In the genomic region with DNA sequence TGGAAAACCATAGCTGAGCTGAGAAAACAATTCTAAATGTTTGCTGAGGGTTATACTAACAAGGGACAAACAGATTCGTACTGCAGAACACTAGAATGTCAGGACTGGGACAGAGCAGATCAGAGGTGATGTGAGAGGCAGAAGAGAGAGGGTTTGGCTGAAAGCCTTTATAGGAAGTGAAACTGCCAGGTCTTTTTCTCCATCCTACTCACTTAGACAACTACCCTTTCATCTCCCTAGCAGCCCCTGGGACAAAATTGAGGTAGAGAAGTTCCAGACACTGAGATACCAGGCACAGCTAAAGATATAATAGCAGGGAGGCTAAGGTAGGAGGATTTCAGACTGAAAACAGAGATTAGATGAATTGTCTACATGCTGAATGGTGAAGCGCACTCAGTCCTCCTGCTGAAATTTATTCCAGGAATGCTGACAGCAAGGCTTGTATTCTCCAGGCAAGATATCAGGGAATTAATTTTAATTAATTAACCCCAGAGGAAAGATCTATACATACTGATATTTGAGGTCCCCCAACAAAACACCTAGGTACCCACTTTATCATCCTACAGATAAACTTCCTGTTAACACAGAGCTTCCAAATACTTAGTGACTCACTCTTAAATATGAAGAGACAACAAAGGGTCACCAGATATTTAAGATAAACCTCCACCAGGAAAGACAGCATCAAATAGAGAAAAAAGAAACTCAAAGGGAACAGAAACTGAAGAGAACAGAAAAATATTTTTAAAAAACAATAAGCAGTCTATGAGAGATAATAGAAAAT, we compare ENCODE assay signal across 17 cellular contexts. TPM values are rescaled to one million over a fixed set of nuclear protein-coding genes. Genes with fewer than 3 reads are reported as not detected.
DNase-seq lines count a peak whose midpoint lies in the region; ATAC-seq and TF ChIP-seq lines count a peak whose summit lies in the region.
"Had no signal": no experiment of that assay in that cellular context is flagged by ENCODE, and none has a peak within 500 bp of the region (broad histone marks: within the 10 kb centered on the region; RNA-seq: fewer than 3 reads in every experiment).

No MANE protein-coding gene starts in this region.

- H3K9me3 Mint-ChIP-seq in activated naive CD4-positive, alpha-beta T cell treated with anti-CD3 and anti-CD28 coated beads, Interleukin-2, amount 50 U/mL, for 72 hours, result no peaks in the 10 kb centered on the region
- H3K9me3 Mint-ChIP-seq: immature natural killer cell had no signal

- no peak overlapping the region for H2AK5ac ChIP-seq in neuronal stem cell (ENCODE audit: low read depth, low read length)

- H3K79me1 ChIP-seq in neuronal stem cell (ENCODE audit: low read depth, low read length), result no peaks in the 10 kb centered on the region

- H2BK5ac ChIP-seq in neuronal stem cell (ENCODE audit: low read length), result no peak overlapping the region

- H3K36me3 ChIP-seq in OCI-LY3 (replicated peaks; ENCODE audit: low read depth, low read length) (no peaks in the 10 kb centered on the region), neuronal stem cell (replicated peaks in 1 of 2; ENCODE audit: control insufficient read depth in 2 of 2, insufficient read depth in 2 of 2, low read length in 2 of 2) (no peaks in the 10 kb centered on the region)
- H3K36me3 ChIP-seq: brain microvascular endothelial cell, upper lobe of right lung had no signal

- H3K18ac ChIP-seq in neuronal stem cell (ENCODE audit: low read length), result no peak overlapping the region

- H3K27ac ChIP-seq in OCI-LY3 (ENCODE audit: low read length) (no peak overlapping the region), neuronal stem cell (replicated peaks; ENCODE audit: low read length) (no peak overlapping the region)
- H3K27ac ChIP-seq: brain microvascular endothelial cell, foreskin keratinocyte, upper lobe of right lung had no signal

- no peaks in the 10 kb centered on the region for H3K9me3 ChIP-seq in OCI-LY3 (ENCODE audit: insufficient read depth, low read length)
- no peaks in the 10 kb centered on the region for H3K9me3 ChIP-seq in neuronal stem cell (replicated peaks in 1 of 2; ENCODE audit: control insufficient read depth in 2 of 2, insufficient read depth in 1 of 2, low read depth in 1 of 2, low read length in 2 of 2)
- H3K9me3 ChIP-seq: mucosa of descending colon, upper lobe of right lung had no signal

- H4K20me1 ChIP-seq in OCI-LY3 (ENCODE audit: insufficient read depth, low read length), result no peaks in the 10 kb centered on the region

- no peak overlapping the region for H3K23ac ChIP-seq in neuronal stem cell (ENCODE audit: low read depth, low read length, poor library complexity)

- H3K79me2 ChIP-seq in OCI-LY3 (ENCODE audit: low read length), result no peaks in the 10 kb centered on the region

- H4K91ac ChIP-seq in neuronal stem cell (ENCODE audit: low read depth, low read length, poor library complexity), result no peak overlapping the region

- no peak overlapping the region for H3K14ac ChIP-seq in neuronal stem cell (ENCODE audit: low read length)

- H3K27ac Mint-ChIP-seq in activated naive CD4-positive, alpha-beta T cell treated with anti-CD3 and anti-CD28 coated beads, Interleukin-2, amount 50 U/mL, for 72 hours, result no peak overlapping the region
- H3K27ac Mint-ChIP-seq: immature natural killer cell had no signal

- H3K27me3 ChIP-seq in OCI-LY3 (ENCODE audit: low read depth, low read length) (peaks cover 18% of the 10 kb centered on the region), neuronal stem cell (ENCODE audit: control insufficient read depth in 3 of 3, insufficient read depth in 3 of 3, low read depth in 1 of 3, low read length in 3 of 3) (no peaks in the 10 kb centered on the region)
- H3K27me3 ChIP-seq: brain microvascular endothelial cell, upper lobe of right lung had no signal

- no peak overlapping the region for H2AFZ ChIP-seq in OCI-LY3 (ENCODE audit: low read depth, low read length)
- H2AFZ ChIP-seq in neuronal stem cell (ENCODE audit: low read length), result peak overlapping the region; percentile 39

- peak overlapping the region; percentile 8; the same call in 1 of the 2 replicates for H3K4me2 ChIP-seq in OCI-LY3 (ENCODE audit: low read length)
- no peak overlapping the region for H3K4me2 ChIP-seq in neuronal stem cell (ENCODE audit: insufficient read depth, low read length, poor library complexity, severe bottlenecking)

- H3K4me3 ChIP-seq in OCI-LY3 (ENCODE audit: low read length) (no peak overlapping the region), neuronal stem cell (ENCODE audit: low read length in 2 of 2) (no peak overlapping the region)
- H3K4me3 ChIP-seq: mucosa of descending colon, upper lobe of right lung had no signal

- peak; percentile 59 to 67 for ATAC-seq in activated naive CD4-positive, alpha-beta T cell treated with anti-CD3 and anti-CD28 coated beads, Interleukin-2, amount 50 U/mL, for 72 hours
- ATAC-seq in HG02870 (IDR thresholded peaks at IDR 0.05; ENCODE audit: unreplicated experiment) (peak; percentile 62), GM18907 (IDR thresholded peaks at IDR 0.05; ENCODE audit: unreplicated experiment) (no peak), left lobe of liver (no peak), HG03457 (IDR thresholded peaks at IDR 0.05; ENCODE audit: unreplicated experiment) (no peak)
- ATAC-seq: foreskin keratinocyte, mucosa of descending colon, upper lobe of right lung had no signal

- H3K9ac ChIP-seq in OCI-LY3 (ENCODE audit: low read length) (no peak overlapping the region), neuronal stem cell (ENCODE audit: low read depth, low read length, poor library complexity) (no peak overlapping the region)

- DNase-seq in activated naive CD4-positive, alpha-beta T cell treated with anti-CD3 and anti-CD28 coated beads, Interleukin-2, amount 50 U/mL, for 72 hours (ENCODE audit: low spot score in 2 of 2), result no peak
- no peak for DNase-seq in activated naive CD4-positive, alpha-beta T cell treated with Interleukin-2 at 50 U/mL for 16 hours
- DNase-seq in neuronal stem cell (ENCODE audit: low spot score) (no peak), left lobe of liver (ENCODE audit: low spot score) (no peak)
- DNase-seq: brain microvascular endothelial cell; Caco-2; effector CD8-positive, alpha-beta T cell; foreskin keratinocyte; immature natural killer cell; mucosa of descending colon; NCI-H1417; stimulated activated CD4-positive, alpha-beta T cell treated with anti-CD3 and anti-CD28 coated beads, Interleukin-15, amount 100 ng/mL, for 24 hours; upper lobe of right lung had no signal

- no peak overlapping the region for H2BK15ac ChIP-seq in neuronal stem cell (ENCODE audit: low read length)

- H3K36me3 Mint-ChIP-seq in activated naive CD4-positive, alpha-beta T cell treated with anti-CD3 and anti-CD28 coated beads, Interleukin-2, amount 50 U/mL, for 72 hours, result no peaks in the 10 kb centered on the region
- H3K36me3 Mint-ChIP-seq: immature natural killer cell had no signal

- no peak overlapping the region for H2BK120ac ChIP-seq in neuronal stem cell (ENCODE audit: low read depth, low read length)

- TF ChIP-seq CTCF in OCI-LY3 (IDR thresholded peaks at IDR 0.05; ENCODE audit: low read depth, low read length), result no peak

- no peak overlapping the region for H4K8ac ChIP-seq in neuronal stem cell (ENCODE audit: low read depth, low read length)

- peaks cover 24% of the 10 kb centered on the region for H3K4me1 ChIP-seq in OCI-LY3 (ENCODE audit: low read length)
- H3K4me1 ChIP-seq in neuronal stem cell (ENCODE audit: control insufficient read depth in 2 of 2, insufficient read depth in 1 of 2, low read depth in 1 of 2, low read length in 2 of 2), result no peaks in the 10 kb centered on the region
- H3K4me1 ChIP-seq: foreskin keratinocyte, upper lobe of right lung had no signal

- no peak overlapping the region for H3K4ac ChIP-seq in neuronal stem cell (ENCODE audit: low read length)

- WGBS in neuronal stem cell (ENCODE audit: extremely low coverage in 2 of 2, insufficient read length in 2 of 2, insufficient replicate concordance in 1 of 2), 2 donors, result no CpG with 5 or more reads among the region's 2 CpGs

- no peak overlapping the region for H2BK12ac ChIP-seq in neuronal stem cell (ENCODE audit: low read length)

RNA-seq across cellular contexts. Expression of a gene that starts 12.6 kb away (rescaled TPM):
- 100 to 1,000 TPM; 116 to 125 TPM for total RNA-seq in activated naive CD4-positive, alpha-beta T cell treated with anti-CD3 and anti-CD28 coated beads, Interleukin-2, amount 50 U/mL, for 72 hours
- 134 TPM for polyA plus RNA-seq in neuronal stem cell (2013, experiment 1 of 2)
- 135 TPM for polyA plus RNA-seq in neuronal stem cell (2013, experiment 2 of 2)
- total RNA-seq in left lobe of liver, result 20.2 TPM

Comparison
In these comparisons a context has a peak if more than half of its experiments do, and no peak if none do; other contexts are left out.
1. ATAC-seq: peak in activated naive CD4-positive, alpha-beta T cell treated with anti-CD3 and anti-CD28 coated beads, Interleukin-2, amount 50 U/mL, for 72 hours (2 of 2) and HG02870 (single experiment); none in GM18907 (single experiment), left lobe of liver (single experiment) and HG03457 (single experiment).